ENCODE assay signal across 12 cellular contexts in genomic region chr19:20359933-20360720, GRCh38.
DNase-seq lines count a peak whose midpoint lies in the region; ATAC-seq lines count a peak whose summit lies in the region.
"Had no signal": no experiment of that assay in that cellular context is flagged by ENCODE, and none has a peak within 500 bp of the region (broad histone marks: within the 10 kb centered on the region; RNA-seq: fewer than 3 reads in every experiment).

No MANE protein-coding gene starts in this region.

- no peak overlapping the region for H3K4me3 ChIP-seq in H7 (ENCODE audit: insufficient read depth, low read depth, low read length)
- H3K4me3 ChIP-seq: adrenal gland, gastroesophageal sphincter, ovary had no signal

- no peak for ATAC-seq in GM18502 (IDR thresholded peaks at IDR 0.05; ENCODE audit: poor library complexity, unreplicated experiment)
- no peak for ATAC-seq in GM19351 (IDR thresholded peaks at IDR 0.05; ENCODE audit: unreplicated experiment)
- ATAC-seq: gastroesophageal sphincter had no signal

- H3K36me3 ChIP-seq in H7 (replicated peaks; ENCODE audit: control insufficient read depth, insufficient read depth, low read length), result no peaks in the 10 kb centered on the region
- H3K36me3 ChIP-seq: adrenal gland, gastroesophageal sphincter, ovary had no signal

- intact Hi-C loops in posterior cingulate gyrus (cut with DNase I), result loop anchor here (1.0 kb wide), 1 partner anchor 113 kb away; no protein-coding TSS in a partner anchor

- H3K27me3 ChIP-seq in H7 (ENCODE audit: control insufficient read depth, insufficient read depth, low read length), result peaks cover 3% of the 10 kb centered on the region; the same call in 1 of the 2 replicates
- H3K27me3 ChIP-seq: adrenal gland, gastroesophageal sphincter, ovary had no signal

- DNase-seq in H7 (peak; percentile 43), NCI-H82 treated with DMSO at 0.1 percent for 48 hours (lab: John Stamatoyannopoulos, UW; ENCODE audit: unreplicated experiment) (peak; percentile 2), globus pallidus (ENCODE audit: low spot score) (peak; percentile 51), posterior cingulate gyrus (peak in 6 of 10 donors; percentile 23 to 83 (median 50))
- no peak for DNase-seq in activated T-cell treated with anti-CD3 and anti-CD28 coated beads, Interleukin-2, amount 50 U/mL, for 48 hours
- DNase-seq: adrenal gland, COR-L47, NCI-H1694, ovary had no signal

Comparison
In these comparisons a context has a peak if more than half of its experiments do, and no peak if none do; other contexts are left out.
1. DNase-seq: peak in H7 (single experiment), NCI-H82 treated with DMSO at 0.1 percent for 48 hours (single experiment), globus pallidus (single experiment) and posterior cingulate gyrus (6 of 10); none in activated T-cell treated with anti-CD3 and anti-CD28 coated beads, Interleukin-2, amount 50 U/mL, for 48 hours (0 of 2).